ENCODE assay signal across 8 cellular contexts in genomic region chr6:71190809-71191208, GRCh38.
DNase-seq lines count a peak whose midpoint lies in the region; ATAC-seq and TF ChIP-seq lines count a peak whose summit lies in the region.

No MANE protein-coding gene starts in this region.

- H3K27me3 ChIP-seq in body of pancreas = no peaks in the 10 kb centered on the region

- DNase-seq in DMS53 treated with DMSO at 0.1 percent for 48 hours (lab: John Stamatoyannopoulos, UW; ENCODE audit: unreplicated experiment) (peak; percentile 40), NB4 (ENCODE audit: low read depth) (peak; percentile 40), body of pancreas (no peak), midbrain (lab: John Stamatoyannopoulos, UW) (peak; percentile 15)
- DNase-seq in activated CD4-positive, alpha-beta T cell treated with anti-CD3 and anti-CD28 coated beads, Interleukin-2, amount 50 U/mL, for 1 hour = no peak

- H3K4me3 ChIP-seq in NB4 (ENCODE audit: low read depth, low read length) (no peak overlapping the region), body of pancreas (no peak overlapping the region)

- no peaks in the 10 kb centered on the region for H3K36me3 ChIP-seq in body of pancreas (replicated peaks in 1 of 2; ENCODE audit: insufficient read depth in 1 of 2, low read depth in 2 of 2)

- WGBS in body of pancreas, 2 donors = 8 to 9% methylated on average over 3 of the region's 3 CpGs

- no peak overlapping the region for H3K27ac ChIP-seq in body of pancreas

- TF ChIP-seq CTCF in NB4 (IDR thresholded peaks at IDR 0.05; ENCODE audit: low read depth, low read length) (peak; percentile 12), body of pancreas (IDR thresholded peaks at IDR 0.05) (peak in 6 of 7 experiments; percentile 19 to 45 (median 36))

- H3K4me1 ChIP-seq in body of pancreas = no peaks in the 10 kb centered on the region

- H3K9me3 ChIP-seq in body of pancreas = no peaks in the 10 kb centered on the region

- intact Hi-C loops in body of pancreas (cut with DNase I) = no loop called here

- ATAC-seq in body of pancreas = no peak
- ATAC-seq in HG03039 (IDR thresholded peaks at IDR 0.05; ENCODE audit: unreplicated experiment) = no peak
- ATAC-seq in HG03469 (IDR thresholded peaks at IDR 0.05; ENCODE audit: unreplicated experiment) = no peak
- ATAC-seq in HG02870 (IDR thresholded peaks at IDR 0.05; ENCODE audit: unreplicated experiment) = no peak

- TF ChIP-seq POLR2A in NB4 (IDR thresholded peaks at IDR 0.05; ENCODE audit: extremely low read depth, insufficient read length) (no peak), body of pancreas (IDR thresholded peaks at IDR 0.05) (no peak)

Comparison
In these comparisons a context has a peak if more than half of its experiments do, and no peak if none do; other contexts are left out.
1. DNase-seq: peak in DMS53 treated with DMSO at 0.1 percent for 48 hours (single experiment), NB4 (single experiment) and midbrain (single experiment); none in body of pancreas (0 of 4) and activated CD4-positive, alpha-beta T cell treated with anti-CD3 and anti-CD28 coated beads, Interleukin-2, amount 50 U/mL, for 1 hour (single experiment).